8 cellular contexts compared by ENCODE assay signal in the genomic region with DNA sequence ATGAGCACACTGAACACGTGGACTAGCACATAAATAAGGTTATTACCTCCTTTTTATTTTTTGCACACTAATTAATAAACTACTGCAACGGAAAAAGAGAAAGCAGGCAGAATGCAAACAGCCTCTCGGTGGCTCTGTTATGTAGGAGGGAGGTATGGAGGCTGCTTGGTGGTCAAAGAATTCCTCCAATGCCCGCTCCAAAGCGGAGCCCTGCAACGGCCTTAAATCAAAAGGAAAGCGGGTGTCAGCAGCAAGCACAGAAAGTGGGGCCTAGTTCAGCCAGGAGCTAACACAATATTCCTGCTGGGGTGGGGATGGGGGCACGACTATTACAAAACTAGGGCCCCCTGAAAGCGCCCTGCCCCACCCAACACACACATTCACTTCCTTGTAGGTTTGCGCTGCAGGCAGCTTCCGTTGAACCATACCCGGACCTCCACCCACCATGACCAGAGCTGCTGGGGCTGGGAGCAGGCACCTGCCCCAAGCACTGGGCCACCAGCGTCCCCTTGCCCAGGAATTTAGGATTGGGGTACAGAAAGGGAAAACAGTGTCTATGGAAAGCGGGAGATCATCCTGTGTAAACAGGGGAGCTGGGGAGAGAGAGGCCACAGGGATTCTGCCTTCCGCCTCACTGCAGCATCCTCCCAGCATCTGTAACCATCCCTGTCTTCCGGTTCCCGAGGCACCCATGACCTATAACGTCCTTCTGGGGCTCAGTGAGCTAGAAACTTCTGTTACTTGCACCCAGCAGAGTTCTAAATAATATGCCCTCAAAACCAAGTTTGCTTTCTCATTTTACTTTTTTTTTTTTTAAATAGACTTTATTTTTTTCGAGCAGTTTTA. TPM values are rescaled to one million over a fixed set of nuclear protein-coding genes. Genes with fewer than 3 reads are reported as not detected.
DNase-seq lines count a peak whose midpoint lies in the region; ATAC-seq, FAIRE-seq and TF ChIP-seq lines count a peak whose summit lies in the region.

No MANE protein-coding gene starts in this region.

- H3K4me3 Mint-ChIP-seq in activated T-helper 17 cell treated with anti-CD3 and anti-CD28 coated beads, Interleukin-2, amount 50 U/mL, for 72 hours = peak overlapping the region; percentile 69

- intact Hi-C loops in Right ventricle myocardium superior (cut with DNase I) (loop anchor here (10.0 kb wide), 1 partner anchor 488 kb away; no protein-coding TSS in a partner anchor), Right ventricle myocardium inferior (cut with DNase I) (loop anchor here (5.0 kb wide), 2 partner anchors 165 to 480 kb away; no protein-coding TSS in a partner anchor), kidney (cut with DNase I) (no loop called here)

- H3K36me3 ChIP-seq in kidney (ENCODE audit: control insufficient read depth in 1 of 2, insufficient read depth in 2 of 2, low read length in 2 of 2) = no peaks in the 10 kb centered on the region
- no peaks in the 10 kb centered on the region for H3K36me3 ChIP-seq in thymus (ENCODE audit: control insufficient read depth, insufficient read depth)

- H3K27ac ChIP-seq in kidney (ENCODE audit: low read depth in 2 of 2, low read length in 2 of 2) = peak overlapping the region in 1 of 2 donors; percentile 37
- H3K27ac ChIP-seq in thymus (ENCODE audit: low read depth) = peak overlapping the region; percentile 60

- H3K4me3 ChIP-seq in kidney (ENCODE audit: low read length in 2 of 2) (peak overlapping the region; percentile 56 to 59), thymus (ENCODE audit: low read length) (peak overlapping the region; percentile 52)

- H3K9me3 ChIP-seq in kidney (ENCODE audit: control insufficient read depth in 1 of 2, low read length in 2 of 2) (no peaks in the 10 kb centered on the region), thymus (ENCODE audit: control insufficient read depth) (no peaks in the 10 kb centered on the region)

- H3K4me1 ChIP-seq in kidney (ENCODE audit: control insufficient read depth in 1 of 2, insufficient read depth in 1 of 2, low read depth in 1 of 2, low read length in 2 of 2) (peaks cover 0 to 2% of the 10 kb centered on the region in 2 donors), thymus (ENCODE audit: control insufficient read depth, insufficient read depth, low read length) (peaks cover 4% of the 10 kb centered on the region)

- H3K9me3 Mint-ChIP-seq in activated T-helper 17 cell treated with anti-CD3 and anti-CD28 coated beads, Interleukin-2, amount 50 U/mL, for 72 hours = no peaks in the 10 kb centered on the region

- no peaks in the 10 kb centered on the region for H3K4me1 Mint-ChIP-seq in activated T-helper 17 cell treated with anti-CD3 and anti-CD28 coated beads, Interleukin-2, amount 50 U/mL, for 72 hours

- no peak for FAIRE-seq in kidney (lab: Jason Lieb, UNC)
- no peak for FAIRE-seq in H54 (lab: Jason Lieb, UNC)

- TF ChIP-seq POLR2A in H54 (IDR thresholded peaks at IDR 0.05; ENCODE audit: low read depth, low read length) = no peak

- peak overlapping the region in 1 of 2 donors; percentile 51 for H3K9ac ChIP-seq in kidney (ENCODE audit: low read length in 2 of 2)

- 21% methylated on average over 19 of the region's 19 CpGs for WGBS in thymus

- H3K27ac Mint-ChIP-seq in activated T-helper 17 cell treated with anti-CD3 and anti-CD28 coated beads, Interleukin-2, amount 50 U/mL, for 72 hours = peak overlapping the region; percentile 59

- ATAC-seq in Right ventricle myocardium superior (ENCODE audit: poor library complexity) = peak; percentile 27
- ATAC-seq in Right ventricle myocardium inferior = no peak
- ATAC-seq in activated T-helper 17 cell treated with anti-CD3 and anti-CD28 coated beads, Interleukin-2, amount 50 U/mL, for 72 hours (replicated peaks) = peak; percentile 35

- no peak for TF ChIP-seq CTCF in kidney (IDR thresholded peaks at IDR 0.05; ENCODE audit: borderline replicate concordance, extremely low read depth, insufficient read depth)

- no peaks in the 10 kb centered on the region for H3K36me3 Mint-ChIP-seq in activated T-helper 17 cell treated with anti-CD3 and anti-CD28 coated beads, Interleukin-2, amount 50 U/mL, for 72 hours (ENCODE audit: low read depth)

- H3K27me3 ChIP-seq in thymus (ENCODE audit: control insufficient read depth, insufficient read depth) = no peaks in the 10 kb centered on the region

- DNase-seq in Right ventricle myocardium superior (no peak), Right ventricle myocardium inferior (ENCODE audit: missing footprints) (no peak), kidney (no peak), D341Med (ENCODE audit: low spot score) (no peak), H54 (ENCODE audit: insufficient read length, low spot score) (no peak), H4 (ENCODE audit: low spot score) (no peak)

- H3K27me3 Mint-ChIP-seq in activated T-helper 17 cell treated with anti-CD3 and anti-CD28 coated beads, Interleukin-2, amount 50 U/mL, for 72 hours = no peaks in the 10 kb centered on the region

RNA-seq across cellular contexts. Expression of gene DDX3X, which starts 57.1 kb away (rescaled TPM):
- total RNA-seq in Right ventricle myocardium superior (128 TPM), Right ventricle myocardium inferior (123 TPM), kidney (275 TPM)
- 100 to 1,000 TPM; 226 to 303 TPM for total RNA-seq in activated T-helper 17 cell treated with anti-CD3 and anti-CD28 coated beads, Interleukin-2, amount 50 U/mL, for 72 hours
- polyA plus RNA-seq in kidney (ENCODE audit: insufficient read depth, low read depth, low replicate concordance) (43.6 TPM), thymus (117 TPM)
- total RNA-seq in H4 (2014; rRNA removed; shearing (Covaris generic)) = 116 and 181 TPM in 2 replicates
